ENCODE assay signal across 2 cellular contexts in genomic region chr12:129959889-129960288, GRCh38.
TF ChIP-seq lines count a peak whose summit lies in the region.

No MANE protein-coding gene starts in this region.

TF ChIP-seq in HepG2, 621 proteins besides CTCF, POLR2A, EP300 and RAD21:
- no peak for TF ChIP-seq RBFOX2 (IDR thresholded peaks at IDR 0.05; ENCODE audit: low read depth, low read length)
- TF ChIP-seq MIER3 (CRISPR knock-in tag; IDR thresholded peaks at IDR 0.05; ENCODE audit: borderline replicate concordance) = no peak
- TF ChIP-seq CREBL2 (CRISPR knock-in tag; IDR thresholded peaks at IDR 0.05; ENCODE audit: borderline replicate concordance) = no peak
- no peak for TF ChIP-seq PREB (CRISPR knock-in tag; IDR thresholded peaks at IDR 0.05)
- TF ChIP-seq MAFF (IDR thresholded peaks at IDR 0.05; ENCODE audit: low read depth, low read length) = peak; percentile 78
- no peak for TF ChIP-seq ARID5B (CRISPR knock-in tag; IDR thresholded peaks at IDR 0.05)
- peak in 1 of 2 experiments; percentile 78; a peak in 3 of 4 replicates for TF ChIP-seq MAFK (conservative IDR thresholded peaks at IDR 0.05 in 1 of 2, IDR thresholded peaks at IDR 0.05 in 1 of 2; ENCODE audit: low read length in 2 of 2)
- no peak for TF ChIP-seq LCORL (IDR thresholded peaks at IDR 0.05)
- TF ChIP-seq LCORL (CRISPR knock-in tag; IDR thresholded peaks at IDR 0.05) = no peak
- no peak for TF ChIP-seq ZNF121 (CRISPR knock-in tag; IDR thresholded peaks at IDR 0.05)
- TF ChIP-seq MYNN (CRISPR knock-in tag; IDR thresholded peaks at IDR 0.05; ENCODE audit: low read depth) = no peak
- TF ChIP-seq NR2C2 (CRISPR knock-in tag; IDR thresholded peaks at IDR 0.05; ENCODE audit: borderline replicate concordance) = no peak
- TF ChIP-seq NFATC3 (CRISPR knock-in tag; IDR thresholded peaks at IDR 0.05) = no peak
TF ChIP-seq in HepG2: peak in this region for 2.

TF ChIP-seq in IMR-90, 13 proteins besides CTCF, POLR2A, EP300 and RAD21:
- peak; percentile 65 for TF ChIP-seq MAFK (IDR thresholded peaks at IDR 0.05; ENCODE audit: low read depth, low read length)
- TF ChIP-seq MAZ (IDR thresholded peaks at IDR 0.05; ENCODE audit: borderline replicate concordance, low read depth, low read length) = no peak
TF ChIP-seq in IMR-90: peak in this region for 1.
